Comparison of ENCODE assay signal across 11 cellular contexts in genomic region chr11:128412847-128413791, GRCh38.
DNase-seq lines count a peak whose midpoint lies in the region; ATAC-seq, FAIRE-seq and TF ChIP-seq lines count a peak whose summit lies in the region.
"Had no signal": no experiment of that assay in that cellular context is flagged by ENCODE, and none has a peak within 500 bp of the region (broad histone marks: within the 10 kb centered on the region; RNA-seq: fewer than 3 reads in every experiment).

No MANE protein-coding gene starts in this region.

- H3K4me1 ChIP-seq in mammary epithelial cell (ENCODE audit: insufficient read depth, low read length) (peaks cover 4% of the 10 kb centered on the region), upper lobe of left lung (peaks cover 0 to 6% (median 2%) of the 10 kb centered on the region in 4 donors)

- TF ChIP-seq CTCF in bronchial epithelial cell (IDR thresholded peaks at IDR 0.05; ENCODE audit: insufficient read depth, low read length, severe bottlenecking), result no peak
- TF ChIP-seq CTCF in mammary epithelial cell (conservative IDR thresholded peaks at IDR 0.05 in 1 of 2, IDR thresholded peaks at IDR 0.05 in 1 of 2; ENCODE audit: extremely low read depth in 1 of 2, insufficient read depth in 1 of 2, low read depth in 1 of 2, low read length in 2 of 2), result no peak
- TF ChIP-seq CTCF in upper lobe of left lung (IDR thresholded peaks at IDR 0.05), result no peak

- intact Hi-C loops in mammary epithelial cell (cut with micrococcal nuclease), result no loop called here

- no peak overlapping the region for H3K9ac ChIP-seq in mammary epithelial cell (ENCODE audit: insufficient read depth, low read length)

- 85% methylated on average over 4 of the region's 4 CpGs for WGBS in mammary epithelial cell (ENCODE audit: low coverage, missing lambda C conversion rate)
- WGBS in upper lobe of left lung, 2 donors, result 82 to 85% methylated on average over 4 of the region's 4 CpGs

- ATAC-seq in GM18511 (IDR thresholded peaks at IDR 0.05; ENCODE audit: unreplicated experiment) (peak; percentile 86), GM21367 (IDR thresholded peaks at IDR 0.05; ENCODE audit: unreplicated experiment) (peak; percentile 69), HG03139 (IDR thresholded peaks at IDR 0.05; ENCODE audit: unreplicated experiment) (peak; percentile 91), upper lobe of left lung (ENCODE audit: low FRiP score in 2 of 2) (no peak)
- ATAC-seq: WTC11 had no signal

- FAIRE-seq in bronchial epithelial cell (lab: Jason Lieb, UNC), result no peak

- TF ChIP-seq EP300 in upper lobe of left lung (IDR thresholded peaks at IDR 0.05), result no peak

- in situ Hi-C loops in mammary epithelial cell (cut with MboI; ENCODE audit: low sequenced_read_pairs in 2 of 2), result no loop called here

- H3K9me3 ChIP-seq in mammary epithelial cell (replicated peaks; ENCODE audit: insufficient read depth, low read length) (no peaks in the 10 kb centered on the region), upper lobe of left lung (no peaks in the 10 kb centered on the region)

- dilution Hi-C loops in mammary epithelial cell (cut with HindIII; ENCODE audit: low sequenced_read_pairs), result no loop called here

- H3K4me3 ChIP-seq in bronchial epithelial cell (ENCODE audit: low read depth, low read length), result no peak overlapping the region
- H3K4me3 ChIP-seq in mammary epithelial cell (replicated peaks in 1 of 3; ENCODE audit: insufficient read depth in 1 of 3, low read depth in 2 of 3, low read length in 3 of 3), result no peak overlapping the region
- H3K4me3 ChIP-seq in upper lobe of left lung, result no peak overlapping the region

- no peaks in the 10 kb centered on the region for H3K79me2 ChIP-seq in mammary epithelial cell (ENCODE audit: insufficient read depth, low read length)

- no peak overlapping the region for H3K27ac ChIP-seq in mammary epithelial cell (ENCODE audit: insufficient read depth, low read depth, low read length)
- H3K27ac ChIP-seq in upper lobe of left lung, result no peak overlapping the region

- no peak overlapping the region for H2AFZ ChIP-seq in mammary epithelial cell (ENCODE audit: low read depth, low read length)

- no peaks in the 10 kb centered on the region for H3K27me3 ChIP-seq in bronchial epithelial cell (ENCODE audit: control insufficient read depth, insufficient read depth, low read length)
- no peaks in the 10 kb centered on the region for H3K27me3 ChIP-seq in mammary epithelial cell (ENCODE audit: insufficient read depth, low read length)
- H3K27me3 ChIP-seq in upper lobe of left lung, result no peaks in the 10 kb centered on the region

- H4K20me1 ChIP-seq in mammary epithelial cell (ENCODE audit: insufficient read depth, low read length), result no peaks in the 10 kb centered on the region

- DNase-seq in bronchial epithelial cell (ENCODE audit: low read depth) (peak; percentile 84), mammary epithelial cell (no peak), upper lobe of left lung (no peak), NCI-H524 treated with DMSO at 0.1 percent for 48 hours (lab: John Stamatoyannopoulos, UW) (no peak)
- no peak for DNase-seq in stimulated activated CD4-positive, alpha-beta T cell treated with anti-CD3 and anti-CD28 coated beads, Interleukin-4, amount 100 ng/mL, for 4 hours
- DNase-seq: dermis blood vessel endothelial cell, NCI-H2171 had no signal

- no peak for TF ChIP-seq POLR2A in upper lobe of left lung (IDR thresholded peaks at IDR 0.05)

- H3K4me2 ChIP-seq in mammary epithelial cell (ENCODE audit: insufficient read depth, low read depth, low read length), result no peak overlapping the region

- no peaks in the 10 kb centered on the region for H3K36me3 ChIP-seq in bronchial epithelial cell (ENCODE audit: control insufficient read depth, insufficient read depth, low read length)
- H3K36me3 ChIP-seq in mammary epithelial cell (ENCODE audit: insufficient read depth, low read length), result no peaks in the 10 kb centered on the region
- H3K36me3 ChIP-seq in upper lobe of left lung, result no peaks in the 10 kb centered on the region

- BruUV-seq in mammary epithelial cell (replicated peaks; lab: Mats Ljungman, UMichigan), result no TSS peak

- CTCF ChIA-PET in mammary epithelial cell (lab: Charles Lee; ENCODE audit: low non-redundant PET), result no interaction called here

Comparison
In these comparisons a context has a peak if more than half of its experiments do, and no peak if none do; other contexts are left out.
1. ATAC-seq: peak in GM18511 (single experiment), GM21367 (single experiment) and HG03139 (single experiment); none in upper lobe of left lung (0 of 2).